23 cellular contexts compared by ENCODE assay signal in the genomic region with DNA sequence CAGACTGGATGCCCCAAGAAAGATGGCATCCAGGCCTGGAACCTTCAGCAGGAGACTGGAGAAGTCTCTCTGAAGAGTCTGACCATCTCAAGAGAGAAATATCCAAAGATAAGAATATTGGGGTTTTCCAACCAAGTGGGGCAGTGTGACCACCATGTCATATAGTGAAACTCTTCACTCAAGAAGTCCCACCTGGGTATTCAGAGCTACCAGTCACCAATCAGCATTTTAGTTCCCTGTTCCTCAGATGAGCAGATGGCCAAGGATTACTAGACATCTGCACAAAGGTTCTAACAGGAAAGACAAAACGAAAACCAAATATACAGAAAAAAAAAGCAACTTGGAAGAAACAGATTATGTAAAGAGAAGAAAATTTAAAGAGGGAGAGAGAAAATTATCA. TPM values are rescaled to one million over a fixed set of nuclear protein-coding genes. Genes with fewer than 3 reads are reported as not detected.
A peak's percentile ranks its signal among the peaks of the same experiment; 100 is the strongest.
DNase-seq lines count a peak whose midpoint lies in the region; ATAC-seq, FAIRE-seq and TF ChIP-seq lines count a peak whose summit lies in the region.
"Had no signal": no experiment of that assay in that cellular context is flagged by ENCODE, and none has a peak within 500 bp of the region (broad histone marks: within the 10 kb centered on the region; RNA-seq: fewer than 3 reads in every experiment).

No MANE protein-coding gene starts in this region.

- H3K27me3 Mint-ChIP-seq in activated T-helper 1 cell treated with anti-CD3 and anti-CD28 coated beads, Interleukin-12 subunit alpha, Interleukin-12 subunit beta, Interleukin-2, Interleukin-4 antibody, amounts not matched to agents 30 ng/mL and 10 ng/mL and 1 ng/mL, durations not matched to agents 14 hours and 24 hours and 36 hours (ENCODE audit: insufficient read depth): peaks cover 24% of the 10 kb centered on the region
- H3K27me3 Mint-ChIP-seq: B cell had no signal

- FAIRE-seq in small intestine (lab: Jason Lieb, UNC): no peak
- FAIRE-seq: A549, RCC 7860 had no signal

- H3K4me3 Mint-ChIP-seq in activated T-helper 1 cell treated with anti-CD3 and anti-CD28 coated beads, Interleukin-12 subunit alpha, Interleukin-12 subunit beta, Interleukin-2, Interleukin-4 antibody, amounts not matched to agents 30 ng/mL and 10 ng/mL and 1 ng/mL, durations not matched to agents 14 hours and 24 hours and 36 hours: no peak overlapping the region
- H3K4me3 Mint-ChIP-seq: B cell had no signal

- H3K27ac ChIP-seq in OCI-LY7 (ENCODE audit: low read depth, low read length, poor library complexity, severe bottlenecking) (no peak overlapping the region), neuronal stem cell (replicated peaks; ENCODE audit: low read length) (peak overlapping the region; percentile 15), small intestine (ENCODE audit: low read depth in 1 of 2, low read length in 1 of 2) (no peak overlapping the region)
- H3K27ac ChIP-seq: A549, HL-60, SJSA1 had no signal

- H3K36me3 ChIP-seq in OCI-LY7 (ENCODE audit: insufficient read depth, low read length) (no peaks in the 10 kb centered on the region), neuronal stem cell (replicated peaks in 1 of 2; ENCODE audit: control insufficient read depth in 2 of 2, insufficient read depth in 2 of 2, low read length in 2 of 2) (no peaks in the 10 kb centered on the region), small intestine (ENCODE audit: control insufficient read depth in 2 of 2, insufficient read depth in 2 of 2, low read length in 2 of 2) (no peaks in the 10 kb centered on the region)
- H3K36me3 ChIP-seq: SJSA1 had no signal

- peak; percentile 82 for DNase-seq in DMS 273 treated with DMSO at 0.1 percent for 48 hours (lab: John Stamatoyannopoulos, UW)
- peak; percentile 57 for DNase-seq in NCI-H2171 (lab: John Stamatoyannopoulos, UW)
- peak; percentile 51 for DNase-seq in OCI-LY7 (ENCODE audit: low spot score)
- DNase-seq in neuronal stem cell (ENCODE audit: low spot score): no peak
- DNase-seq in activated T-helper 1 cell treated with anti-CD3 and anti-CD28 coated beads, Interleukin-12 subunit alpha, Interleukin-12 subunit beta, Interleukin-2, Interleukin-4 antibody, amounts not matched to agents 30 ng/mL and 10 ng/mL and 1 ng/mL, durations not matched to agents 14 hours and 24 hours and 36 hours (ENCODE audit: low spot score): no peak
- DNase-seq in small intestine: no peak
- DNase-seq: DMS79 treated with DMSO at 0.1 percent for 48 hours, GOT3, HCEC 1CT, KBM-7, NCI-H1105 treated with DMSO at 0.1 percent for 48 hours, NCI-H2081 treated with DMSO at 0.1 percent for 48 hours, NCI-H446 treated with DMSO at 0.1 percent for 48 hours, NCI-H748 treated with DMSO at 0.1 percent for 48 hours, OCI-M1, T-helper 1 cell had no signal

- H2BK5ac ChIP-seq in neuronal stem cell (ENCODE audit: low read length): no peak overlapping the region

- H4K8ac ChIP-seq in neuronal stem cell (ENCODE audit: low read depth, low read length): no peak overlapping the region

- H2BK15ac ChIP-seq in neuronal stem cell (ENCODE audit: low read length): no peak overlapping the region

- no peak overlapping the region for H3K18ac ChIP-seq in neuronal stem cell (ENCODE audit: low read length)

- H4K20me1 ChIP-seq in OCI-LY7 (ENCODE audit: insufficient read depth, low read length): no peaks in the 10 kb centered on the region

- H3K36me3 Mint-ChIP-seq in activated T-helper 1 cell treated with anti-CD3 and anti-CD28 coated beads, Interleukin-12 subunit alpha, Interleukin-12 subunit beta, Interleukin-2, Interleukin-4 antibody, amounts not matched to agents 30 ng/mL and 10 ng/mL and 1 ng/mL, durations not matched to agents 14 hours and 24 hours and 36 hours (ENCODE audit: low read depth): peaks cover 2% of the 10 kb centered on the region

- no peak for TF ChIP-seq CTCF in OCI-LY7 (conservative IDR thresholded peaks at IDR 0.05; ENCODE audit: low read length)

- CTCF ChIA-PET in OCI-LY7 (lab: Charles Lee; ENCODE audit: unreplicated experiment): no interaction called here

- H3K14ac ChIP-seq in neuronal stem cell (ENCODE audit: low read length): no peak overlapping the region

- no peak overlapping the region for H3K23ac ChIP-seq in neuronal stem cell (ENCODE audit: low read depth, low read length, poor library complexity)

- H4K91ac ChIP-seq in neuronal stem cell (ENCODE audit: low read depth, low read length, poor library complexity): no peak overlapping the region

- no peak overlapping the region for H3K4me3 ChIP-seq in OCI-LY7 (ENCODE audit: low read depth, low read length, poor library complexity, severe bottlenecking)
- H3K4me3 ChIP-seq in neuronal stem cell (ENCODE audit: low read length in 2 of 2): no peak overlapping the region
- H3K4me3 ChIP-seq in small intestine (ENCODE audit: low read depth in 1 of 2, low read length in 2 of 2): no peak overlapping the region
- H3K4me3 ChIP-seq: A549, SJSA1 had no signal

- no TSS peak for BruUV-seq in OCI-LY7 (replicated peaks; lab: Mats Ljungman, UMichigan)

- H2AFZ ChIP-seq in OCI-LY7 (ENCODE audit: low read length): peak overlapping the region; percentile 13; the same call in 1 of the 2 replicates
- no peak overlapping the region for H2AFZ ChIP-seq in neuronal stem cell (ENCODE audit: low read length)

- H2BK120ac ChIP-seq in neuronal stem cell (ENCODE audit: low read depth, low read length): no peak overlapping the region

- WGBS in neuronal stem cell (ENCODE audit: extremely low coverage in 2 of 2, insufficient read length in 2 of 2, insufficient replicate concordance in 1 of 2), 2 donors: no CpG with 5 or more reads among the region's 1 CpG
- 67 to 82% (median 75%) methylated on average over 1 of the region's 1 CpG for WGBS in small intestine, 3 donors

- H3K9ac ChIP-seq in neuronal stem cell (ENCODE audit: low read depth, low read length, poor library complexity): no peak overlapping the region

- H3K4me1 ChIP-seq in OCI-LY7 (ENCODE audit: insufficient read depth, low read length, poor library complexity, severe bottlenecking) (peaks cover 34% of the 10 kb centered on the region), neuronal stem cell (ENCODE audit: control insufficient read depth in 2 of 2, insufficient read depth in 1 of 2, low read depth in 1 of 2, low read length in 2 of 2) (peaks cover 0 to 7% of the 10 kb centered on the region in 2 donors), small intestine (ENCODE audit: control insufficient read depth in 2 of 2, insufficient read depth in 1 of 2, low read depth in 1 of 2, low read length in 1 of 2) (no peaks in the 10 kb centered on the region)
- H3K4me1 ChIP-seq: A549, SJSA1 had no signal

- no peak overlapping the region for H3K4ac ChIP-seq in neuronal stem cell (ENCODE audit: low read length)

- H3K9me2 ChIP-seq in OCI-LY7 (ENCODE audit: insufficient read depth, low read length): no peaks in the 10 kb centered on the region

- no peak overlapping the region for H2AK5ac ChIP-seq in neuronal stem cell (ENCODE audit: low read depth, low read length)

- peaks cover 5% of the 10 kb centered on the region for H3K4me1 Mint-ChIP-seq in activated T-helper 1 cell treated with anti-CD3 and anti-CD28 coated beads, Interleukin-12 subunit alpha, Interleukin-12 subunit beta, Interleukin-2, Interleukin-4 antibody, amounts not matched to agents 30 ng/mL and 10 ng/mL and 1 ng/mL, durations not matched to agents 14 hours and 24 hours and 36 hours (ENCODE audit: low read depth)

- ATAC-seq in GM21528 (IDR thresholded peaks at IDR 0.05; ENCODE audit: low FRiP score, unreplicated experiment): no peak
- ATAC-seq: A549 had no signal

- no peaks in the 10 kb centered on the region for H3K9me3 ChIP-seq in OCI-LY7 (ENCODE audit: low read length)
- H3K9me3 ChIP-seq in neuronal stem cell (replicated peaks in 1 of 2; ENCODE audit: control insufficient read depth in 2 of 2, insufficient read depth in 1 of 2, low read depth in 1 of 2, low read length in 2 of 2): peaks cover 0 to 3% of the 10 kb centered on the region in 2 donors
- H3K9me3 ChIP-seq in small intestine (ENCODE audit: control insufficient read depth, low read depth): no peaks in the 10 kb centered on the region
- H3K9me3 ChIP-seq: A549, SJSA1 had no signal

- H3K4me2 ChIP-seq in OCI-LY7 (ENCODE audit: low read length): peak overlapping the region; percentile 7
- H3K4me2 ChIP-seq in neuronal stem cell (ENCODE audit: insufficient read depth, low read length, poor library complexity, severe bottlenecking): no peak overlapping the region
- H3K4me2 ChIP-seq: A549 had no signal

- no peak overlapping the region for H2BK12ac ChIP-seq in neuronal stem cell (ENCODE audit: low read length)

- H3K27me3 ChIP-seq in neuronal stem cell (ENCODE audit: control insufficient read depth in 3 of 3, insufficient read depth in 3 of 3, low read depth in 1 of 3, low read length in 3 of 3) (peaks cover 0 to 4% (median 0%) of the 10 kb centered on the region in 3 experiments), small intestine (ENCODE audit: control insufficient read depth in 2 of 2, insufficient read depth in 2 of 2, low read length in 2 of 2) (no peaks in the 10 kb centered on the region)
- H3K27me3 ChIP-seq: SJSA1 had no signal

- H3K27ac Mint-ChIP-seq in activated T-helper 1 cell treated with anti-CD3 and anti-CD28 coated beads, Interleukin-12 subunit alpha, Interleukin-12 subunit beta, Interleukin-2, Interleukin-4 antibody, amounts not matched to agents 30 ng/mL and 10 ng/mL and 1 ng/mL, durations not matched to agents 14 hours and 24 hours and 36 hours: no peak overlapping the region
- H3K27ac Mint-ChIP-seq: B cell had no signal

- POLR2A ChIA-PET in OCI-LY7 (lab: Charles Lee): interaction anchor here (1.0 to 2.2 kb wide), 6 partner anchors 12 to 242 kb away, joined by 3 to 8 read pairs (median 6); no protein-coding TSS in a partner anchor

- intact Hi-C loops in OCI-LY7 (cut with micrococcal nuclease; ENCODE audit: unreplicated experiment): no loop called here
- intact Hi-C loops in activated T-helper 1 cell treated with anti-CD3 and anti-CD28 coated beads, Interleukin-12 subunit alpha, Interleukin-12 subunit beta, Interleukin-2, Interleukin-4 antibody, amounts not matched to agents 30 ng/mL and 10 ng/mL and 1 ng/mL, durations not matched to agents 14 hours and 24 hours and 36 hours (cut with micrococcal nuclease): no loop called here

- H3K79me1 ChIP-seq in neuronal stem cell (ENCODE audit: low read depth, low read length): no peaks in the 10 kb centered on the region

- no peaks in the 10 kb centered on the region for H3K79me2 ChIP-seq in OCI-LY7 (ENCODE audit: insufficient read depth, low read depth, low read length)

- no peaks in the 10 kb centered on the region for H3K9me3 Mint-ChIP-seq in activated T-helper 1 cell treated with anti-CD3 and anti-CD28 coated beads, Interleukin-12 subunit alpha, Interleukin-12 subunit beta, Interleukin-2, Interleukin-4 antibody, amounts not matched to agents 30 ng/mL and 10 ng/mL and 1 ng/mL, durations not matched to agents 14 hours and 24 hours and 36 hours

RNA-seq across cellular contexts. Expression of gene CXCR4, which starts 38.5 kb away (rescaled TPM):
- total RNA-seq in OCI-LY7 (2014; rRNA removed; shearing (Covaris generic)): 367 and 432 TPM in 2 replicates
- 243 and 289 TPM in 2 replicates for total RNA-seq in OCI-LY7 (2022)
- 20.1 TPM for polyA plus RNA-seq in neuronal stem cell (2013, experiment 1 of 2)
- 20.4 TPM for polyA plus RNA-seq in neuronal stem cell (2013, experiment 2 of 2)
- total RNA-seq in activated T-helper 1 cell treated with anti-CD3 and anti-CD28 coated beads, Interleukin-12 subunit alpha, Interleukin-12 subunit beta, Interleukin-2, Interleukin-4 antibody, amounts not matched to agents 30 ng/mL and 10 ng/mL and 1 ng/mL, durations not matched to agents 14 hours and 24 hours and 36 hours: 83.3 and 86.3 TPM in 2 replicates
- 10 to 100 TPM in 1 of 3 donors, 1 to 10 TPM in 2; 4.5 to 24.8 (median 5.4) TPM for polyA plus RNA-seq in small intestine
- total RNA-seq: HT1080 had no signal

Comparison
In these comparisons a context has a peak if more than half of its experiments do, and no peak if none do; other contexts are left out.
1. DNase-seq: peak in DMS 273 treated with DMSO at 0.1 percent for 48 hours (single experiment), NCI-H2171 (single experiment) and OCI-LY7 (single experiment); none in neuronal stem cell (single experiment), activated T-helper 1 cell treated with anti-CD3 and anti-CD28 coated beads, Interleukin-12 subunit alpha, Interleukin-12 subunit beta, Interleukin-2, Interleukin-4 antibody, amounts not matched to agents 30 ng/mL and 10 ng/mL and 1 ng/mL, durations not matched to agents 14 hours and 24 hours and 36 hours (single experiment) and small intestine (single experiment).